In the genomic region with DNA sequence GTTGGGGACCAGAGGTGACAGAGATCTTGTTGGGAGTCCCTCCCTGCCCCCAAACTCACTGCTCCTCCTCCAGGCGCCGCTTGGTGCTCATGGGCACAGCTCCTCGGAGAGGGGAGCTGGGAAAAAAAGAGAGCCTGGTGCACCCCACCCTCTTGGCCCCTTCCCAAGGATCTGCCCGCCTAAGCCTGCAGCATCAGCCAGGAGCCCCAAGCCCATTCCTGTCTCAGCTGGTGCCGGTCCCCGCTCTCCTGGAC, we compare ENCODE assay signal across 9 cellular contexts. TPM values are rescaled to one million over a fixed set of nuclear protein-coding genes. Genes with fewer than 3 reads are reported as not detected.
DNase-seq lines count a peak whose midpoint lies in the region; ATAC-seq and TF ChIP-seq lines count a peak whose summit lies in the region.
"Had no signal": no experiment of that assay in that cellular context is flagged by ENCODE, and none has a peak within 500 bp of the region (broad histone marks: within the 10 kb centered on the region; RNA-seq: fewer than 3 reads in every experiment).

No MANE protein-coding gene starts in this region.

- TF ChIP-seq CTCF in fibroblast of mammary gland (conservative IDR thresholded peaks at IDR 0.05; ENCODE audit: control insufficient read depth, insufficient read depth, low read depth, low read length), result no peak
- no peak for TF ChIP-seq CTCF in osteocyte (IDR thresholded peaks at IDR 0.05)

- peaks cover 4% of the 10 kb centered on the region for H3K36me3 Mint-ChIP-seq in CD4-positive, CD25-positive, alpha-beta regulatory T cell
- H3K36me3 Mint-ChIP-seq in activated CD4-positive, alpha-beta memory T cell treated with anti-CD3 and anti-CD28 coated beads for 36 hours, result peaks cover 10% of the 10 kb centered on the region
- H3K36me3 Mint-ChIP-seq in osteocyte (ENCODE audit: unreplicated experiment), result peaks cover 2% of the 10 kb centered on the region

- H3K27ac ChIP-seq in CD4-positive, CD25-positive, alpha-beta regulatory T cell (ENCODE audit: insufficient read depth, low read length, poor library complexity, severe bottlenecking), result peak overlapping the region; percentile 91

- DNase-seq in CD4-positive, CD25-positive, alpha-beta regulatory T cell, result no peak
- peak; percentile 85 for DNase-seq in HT-29 (ENCODE audit: low spot score)
- DNase-seq in activated CD4-positive, alpha-beta memory T cell treated with anti-CD3 and anti-CD28 coated beads for 36 hours, result peak; percentile 48
- peak; percentile 74 for DNase-seq in fibroblast of mammary gland (ENCODE audit: low read depth)
- peak; percentile 90 for DNase-seq in osteocyte (ENCODE audit: extremely low spot score, unreplicated experiment)
- DNase-seq in D341Med (ENCODE audit: low spot score), result no peak

- H3K4me3 ChIP-seq in CD4-positive, CD25-positive, alpha-beta regulatory T cell (ENCODE audit: low read depth, low read length), result no peak overlapping the region
- peak overlapping the region; percentile 74 for H3K4me3 ChIP-seq in fibroblast of mammary gland (ENCODE audit: control insufficient read depth, low read depth, low read length)

- H3K4me1 Mint-ChIP-seq in CD4-positive, CD25-positive, alpha-beta regulatory T cell, result peaks cover 4 to 65% (median 30%) of the 10 kb centered on the region in 4 donors
- peaks cover 45% of the 10 kb centered on the region for H3K4me1 Mint-ChIP-seq in activated CD4-positive, alpha-beta memory T cell treated with anti-CD3 and anti-CD28 coated beads for 36 hours (ENCODE audit: low read depth)
- peaks cover 35% of the 10 kb centered on the region for H3K4me1 Mint-ChIP-seq in osteocyte (ENCODE audit: unreplicated experiment)

- CTCF ChIA-PET in activated CD4-positive, alpha-beta memory T cell treated with anti-CD3 and anti-CD28 coated beads for 36 hours (lab: Charles Lee), result interaction anchor here (0.9 to 17.0 kb wide), 5 partner anchors 6 to 109 kb away, joined by 3 to 412 read pairs (median 3); a partner anchor contains a TSS

- no peaks in the 10 kb centered on the region for H3K9me3 Mint-ChIP-seq in CD4-positive, CD25-positive, alpha-beta regulatory T cell
- no peaks in the 10 kb centered on the region for H3K9me3 Mint-ChIP-seq in activated CD4-positive, alpha-beta memory T cell treated with anti-CD3 and anti-CD28 coated beads for 36 hours
- no peaks in the 10 kb centered on the region for H3K9me3 Mint-ChIP-seq in osteocyte (ENCODE audit: unreplicated experiment)

- POLR2A ChIA-PET in activated CD4-positive, alpha-beta memory T cell treated with anti-CD3 and anti-CD28 coated beads for 36 hours (lab: Charles Lee), result interaction anchor here (0.9 to 1.1 kb wide), 2 partner anchors 51 to 111 kb away, joined by 3 to 4 read pairs; a partner anchor contains a TSS

- H3K4me3 Mint-ChIP-seq in CD4-positive, CD25-positive, alpha-beta regulatory T cell, result peak overlapping the region; percentile 90 to 98 (median 94)
- H3K4me3 Mint-ChIP-seq in activated CD4-positive, alpha-beta memory T cell treated with anti-CD3 and anti-CD28 coated beads for 36 hours, result peak overlapping the region; percentile 91
- H3K4me3 Mint-ChIP-seq in osteocyte (ENCODE audit: unreplicated experiment), result peak overlapping the region; percentile 86

- peaks cover 54% of the 10 kb centered on the region for H3K4me1 ChIP-seq in CD4-positive, CD25-positive, alpha-beta regulatory T cell (ENCODE audit: control insufficient read depth, insufficient read depth, low read length, poor library complexity, severe bottlenecking)

- no peaks in the 10 kb centered on the region for H3K9me3 ChIP-seq in CD4-positive, CD25-positive, alpha-beta regulatory T cell (ENCODE audit: control insufficient read depth in 2 of 2, low read length in 2 of 2)

- intact Hi-C loops in activated CD4-positive, alpha-beta memory T cell treated with anti-CD3 and anti-CD28 coated beads for 36 hours (cut with micrococcal nuclease), result loop anchor here (2.0 to 5.0 kb wide), 3 partner anchors 77 to 239 kb away; a partner anchor contains a TSS

- no peaks in the 10 kb centered on the region for H3K27me3 ChIP-seq in CD4-positive, CD25-positive, alpha-beta regulatory T cell (ENCODE audit: control insufficient read depth, insufficient read depth, low read length)

- H3K27me3 Mint-ChIP-seq in CD4-positive, CD25-positive, alpha-beta regulatory T cell, result peaks cover 15% of the 10 kb centered on the region
- H3K27me3 Mint-ChIP-seq in activated CD4-positive, alpha-beta memory T cell treated with anti-CD3 and anti-CD28 coated beads for 36 hours, result no peaks in the 10 kb centered on the region
- peaks cover 2% of the 10 kb centered on the region for H3K27me3 Mint-ChIP-seq in osteocyte (ENCODE audit: unreplicated experiment)

- peak overlapping the region; percentile 80 to 99 (median 94) for H3K27ac Mint-ChIP-seq in CD4-positive, CD25-positive, alpha-beta regulatory T cell
- peak overlapping the region; percentile 96 for H3K27ac Mint-ChIP-seq in activated CD4-positive, alpha-beta memory T cell treated with anti-CD3 and anti-CD28 coated beads for 36 hours
- peak overlapping the region; percentile 96 for H3K27ac Mint-ChIP-seq in osteocyte (ENCODE audit: unreplicated experiment)

- ATAC-seq in CD4-positive, CD25-positive, alpha-beta regulatory T cell (ENCODE audit: low read depth in 2 of 2), result no peak
- ATAC-seq in HG03025 (IDR thresholded peaks at IDR 0.05; ENCODE audit: low FRiP score, unreplicated experiment) (no peak), GM19035 (IDR thresholded peaks at IDR 0.05; ENCODE audit: unreplicated experiment) (no peak)

- peaks cover 11% of the 10 kb centered on the region for H3K36me3 ChIP-seq in CD4-positive, CD25-positive, alpha-beta regulatory T cell (ENCODE audit: control insufficient read depth, insufficient read depth, low read length)

RNA-seq across cellular contexts. Expression of a gene that starts 0.4 kb away (rescaled TPM):
- total RNA-seq in CD4-positive, CD25-positive, alpha-beta regulatory T cell, result 12.9 TPM
- polyA plus RNA-seq in CD4-positive, CD25-positive, alpha-beta regulatory T cell, result 10 to 100 TPM; 18.0 to 20.7 (median 19.0) TPM
- total RNA-seq in HT-29 (2014; rRNA removed; shearing (Covaris generic)), result 32.0 and 39.4 TPM in 2 replicates
- total RNA-seq in activated CD4-positive, alpha-beta memory T cell treated with anti-CD3 and anti-CD28 coated beads for 36 hours, result 10 to 100 TPM; 31.8 to 32.8 TPM
- total RNA-seq in osteocyte, result 133 and 139 TPM in 2 replicates

RNA-seq across cellular contexts. Expression of a gene that starts 0.5 kb away (rescaled TPM):
- total RNA-seq in CD4-positive, CD25-positive, alpha-beta regulatory T cell, result 16.2 TPM
- 10 to 100 TPM; 37.1 to 49.2 (median 41.0) TPM for polyA plus RNA-seq in CD4-positive, CD25-positive, alpha-beta regulatory T cell
- total RNA-seq in HT-29 (2014; rRNA removed; shearing (Covaris generic)), result 54.9 and 58.5 TPM in 2 replicates
- 10 to 100 TPM; 41.2 to 42.7 TPM for total RNA-seq in activated CD4-positive, alpha-beta memory T cell treated with anti-CD3 and anti-CD28 coated beads for 36 hours
- 36.6 and 40.1 TPM in 2 replicates for total RNA-seq in osteocyte

RNA-seq across cellular contexts. Expression of a gene that starts 3.2 kb away (rescaled TPM):
- 0.94 TPM for total RNA-seq in CD4-positive, CD25-positive, alpha-beta regulatory T cell
- 1 to 10 TPM in 1 of 4 donors, under 1 TPM in 2, not detected in 1; 0.69 to 1.2 (median 0.78) TPM for polyA plus RNA-seq in CD4-positive, CD25-positive, alpha-beta regulatory T cell
- 709 and 783 TPM in 2 replicates for total RNA-seq in HT-29 (2014; rRNA removed; shearing (Covaris generic))
- 1 to 10 TPM; 6.5 to 8.6 TPM for total RNA-seq in activated CD4-positive, alpha-beta memory T cell treated with anti-CD3 and anti-CD28 coated beads for 36 hours
- 71.3 and 72.4 TPM in 2 replicates for total RNA-seq in osteocyte

RNA-seq across cellular contexts. Expression of a gene that starts 5.4 kb away (rescaled TPM):
- not detected for total RNA-seq in CD4-positive, CD25-positive, alpha-beta regulatory T cell
- not detected for polyA plus RNA-seq in CD4-positive, CD25-positive, alpha-beta regulatory T cell
- total RNA-seq in HT-29 (2014; rRNA removed; shearing (Covaris generic)), result not detected in 2 replicates
- not detected for total RNA-seq in activated CD4-positive, alpha-beta memory T cell treated with anti-CD3 and anti-CD28 coated beads for 36 hours
- 0.32 TPM in 1 of 2 replicates, not detected in the other for total RNA-seq in osteocyte
- total RNA-seq: T-helper 1 cell treated with Interleukin-12 subunit alpha and Interleukin-12 subunit beta and Interleukin-4 antibody, amounts not matched to agents 30 ng/mL and 1 ng/mL, for 36 hours had no signal

RNA-seq across cellular contexts. Expression of a gene that starts 10.6 kb away (rescaled TPM):
- not detected for total RNA-seq in CD4-positive, CD25-positive, alpha-beta regulatory T cell
- not detected for polyA plus RNA-seq in CD4-positive, CD25-positive, alpha-beta regulatory T cell
- 2.6 and 4.7 TPM in 2 replicates for total RNA-seq in HT-29 (2014; rRNA removed; shearing (Covaris generic))
- not detected for total RNA-seq in activated CD4-positive, alpha-beta memory T cell treated with anti-CD3 and anti-CD28 coated beads for 36 hours
- total RNA-seq in osteocyte, result not detected in 2 replicates

Comparison
In these comparisons a context has a peak if more than half of its experiments do, and no peak if none do; other contexts are left out.
1. DNase-seq: peak in HT-29 (single experiment), activated CD4-positive, alpha-beta memory T cell treated with anti-CD3 and anti-CD28 coated beads for 36 hours (single experiment), fibroblast of mammary gland (single experiment) and osteocyte (single experiment); none in CD4-positive, CD25-positive, alpha-beta regulatory T cell (0 of 3) and D341Med (single experiment).
2. Peak in every context shown above with its lines, with median percentiles within 50 percentile points of each other: H3K27ac Mint-ChIP-seq and H3K4me3 Mint-ChIP-seq.